ENCODE assay signal across 21 cellular contexts in genomic region chr2:67719351-67719750, GRCh38.
"Had no signal": no experiment of that assay in that cellular context is flagged by ENCODE, and none has a peak within 500 bp of the region (broad histone marks: within the 10 kb centered on the region; RNA-seq: fewer than 3 reads in every experiment).

No MANE protein-coding gene starts in this region.

- H3K4me1 Mint-ChIP-seq: activated CD4-positive, alpha-beta T cell treated with anti-CD3 and anti-CD28 coated beads, Interleukin-2, amount 10 ng/mL, durations not matched to agents 24 days and 14 days; activated T-helper 17 cell treated with anti-CD3 and anti-CD28 coated beads, Interleukin-2, amount 50 U/mL, for 72 hours; stimulated activated effector memory CD8-positive, alpha-beta T cell treated with anti-CD3 and anti-CD28 coated beads, Interleukin-12 subunit alpha, Interleukin-12 subunit beta, amount 100 ng/mL, for 72 hours had no signal

- H3K27ac ChIP-seq: thoracic aorta had no signal

- H3K27ac Mint-ChIP-seq: activated CD4-positive, alpha-beta memory T cell treated with anti-CD3 and anti-CD28 coated beads for 36 hours; activated CD4-positive, alpha-beta T cell treated with anti-CD3 and anti-CD28 coated beads, Interleukin-2, amount 10 ng/mL, durations not matched to agents 24 days and 14 days; activated T-cell treated with anti-CD3 and anti-CD28 coated beads, Interleukin-2, amount 50 U/mL, for 24 hours; activated T-helper 17 cell treated with anti-CD3 and anti-CD28 coated beads, Interleukin-2, amount 50 U/mL, for 72 hours; nephron; stimulated activated effector memory CD8-positive, alpha-beta T cell treated with anti-CD3 and anti-CD28 coated beads, Interleukin-12 subunit alpha, Interleukin-12 subunit beta, amount 100 ng/mL, for 72 hours; stimulated activated naive CD8-positive, alpha-beta T cell treated with anti-CD3 and anti-CD28 coated beads, Interleukin-15, Interleukin-2, amounts not matched to agents 100 ng/mL and 50 ng/mL, for 24 hours had no signal

- H3K36me3 Mint-ChIP-seq: activated CD4-positive, alpha-beta memory T cell treated with anti-CD3 and anti-CD28 coated beads for 36 hours; stimulated activated effector memory CD8-positive, alpha-beta T cell treated with anti-CD3 and anti-CD28 coated beads, Interleukin-12 subunit alpha, Interleukin-12 subunit beta, amount 100 ng/mL, for 72 hours had no signal

- H3K36me3 ChIP-seq: thoracic aorta had no signal

- H3K4me3 Mint-ChIP-seq: activated CD4-positive, alpha-beta memory T cell treated with anti-CD3 and anti-CD28 coated beads for 36 hours; activated CD4-positive, alpha-beta T cell treated with anti-CD3 and anti-CD28 coated beads, Interleukin-2, amount 10 ng/mL, durations not matched to agents 24 days and 14 days; activated T-cell treated with anti-CD3 and anti-CD28 coated beads, Interleukin-2, amount 50 U/mL, for 24 hours; activated T-helper 17 cell treated with anti-CD3 and anti-CD28 coated beads, Interleukin-2, amount 50 U/mL, for 72 hours; nephron; stimulated activated effector memory CD8-positive, alpha-beta T cell treated with anti-CD3 and anti-CD28 coated beads, Interleukin-12 subunit alpha, Interleukin-12 subunit beta, amount 100 ng/mL, for 72 hours; stimulated activated naive CD8-positive, alpha-beta T cell treated with anti-CD3 and anti-CD28 coated beads, Interleukin-15, Interleukin-2, amounts not matched to agents 100 ng/mL and 50 ng/mL, for 24 hours had no signal

- DNase-seq: activated CD4-positive, alpha-beta memory T cell treated with anti-CD3 and anti-CD28 coated beads for 36 hours; activated CD4-positive, alpha-beta T cell treated with anti-CD3 and anti-CD28 coated beads, Interleukin-2, amount 10 ng/mL, durations not matched to agents 24 days and 14 days; activated CD4-positive, CD25-positive, alpha-beta regulatory T cell treated with anti-CD3 and anti-CD28 coated beads, Interleukin-2, amount 50 U/mL, for 72 hours; activated CD8-positive, alpha-beta memory T cell treated with anti-CD3 and anti-CD28 coated beads, Interleukin-2, amount 50 U/mL, for 48 hours; activated gamma-delta T cell treated with Interleukin-2 at 50 U/mL for 16 hours; activated naive CD4-positive, alpha-beta T cell treated with anti-CD3 and anti-CD28 coated beads, Interleukin-2, amount 50 U/mL, for 16 hours; activated T-cell treated with anti-CD3 and anti-CD28 coated beads, Interleukin-2, amount 50 U/mL, for 24 hours; effector CD8-positive, alpha-beta T cell; glutamatergic neuron; islet precursor cell; left cardiac atrium; left ventricle myocardium superior; posterior cingulate gyrus; right cardiac atrium; stimulated activated CD4-positive, alpha-beta T cell treated with anti-CD3 and anti-CD28 coated beads, Interleukin-4, amount 100 ng/mL, for 24 hours; T-helper 2 cell had no signal

- H3K9me3 ChIP-seq: thoracic aorta had no signal

- H3K4me3 ChIP-seq: thoracic aorta had no signal

- H3K27me3 Mint-ChIP-seq: activated CD4-positive, alpha-beta memory T cell treated with anti-CD3 and anti-CD28 coated beads for 36 hours; activated CD4-positive, alpha-beta T cell treated with anti-CD3 and anti-CD28 coated beads, Interleukin-2, amount 10 ng/mL, durations not matched to agents 24 days and 14 days had no signal
